19 cellular contexts compared by ENCODE assay signal in genomic region chr9:94145640-94146039, GRCh38.
"Had no signal": no experiment of that assay in that cellular context is flagged by ENCODE, and none has a peak within 500 bp of the region (broad histone marks: within the 10 kb centered on the region; RNA-seq: fewer than 3 reads in every experiment).

No MANE protein-coding gene starts in this region.

- FAIRE-seq: islet of Langerhans had no signal

- H3K4me1 ChIP-seq: right lobe of liver had no signal

- DNase-seq: activated CD4-positive, alpha-beta memory T cell treated with anti-CD3 and anti-CD28 coated beads, Interleukin-2, amount 10 ng/mL, durations not matched to agents 7 days and 5 days; activated CD4-positive, alpha-beta T cell treated with anti-CD3 and anti-CD28 coated beads, Interleukin-2, amount 10 ng/mL, durations not matched to agents 24 days and 14 days; activated CD4-positive, CD25-positive, alpha-beta regulatory T cell treated with anti-CD3 and anti-CD28 coated beads, Interleukin-2, amount 50 U/mL, for 72 hours; activated T-cell treated with anti-CD3 and anti-CD28 coated beads, Interleukin-2, amount 50 U/mL, for 48 hours; endodermal cell; foreskin melanocyte; heart right ventricle; left ventricle myocardium inferior; right lobe of liver; stimulated activated CD4-positive, alpha-beta T cell treated with anti-CD3 and anti-CD28 coated beads, Interleukin-12 subunit alpha, Interleukin-12 subunit beta, amount 100 ng/mL, for 4 hours; stimulated activated CD4-positive, alpha-beta T cell treated with anti-CD3 and anti-CD28 coated beads, Interleukin-4, amount 100 ng/mL, for 1 hour; T-helper 2 cell; tibial artery; upper lobe of right lung had no signal

- H3K36me3 ChIP-seq: breast epithelium, heart right ventricle, left ventricle myocardium inferior, right lobe of liver, tibial artery, upper lobe of right lung had no signal

- H3K9me3 ChIP-seq: breast epithelium, heart right ventricle, left ventricle myocardium inferior, right lobe of liver, tibial artery, upper lobe of right lung had no signal

- H3K27ac ChIP-seq: breast epithelium, heart right ventricle, left ventricle myocardium inferior, right lobe of liver, tibial artery, upper lobe of right lung had no signal

- ATAC-seq: activated naive CD4-positive, alpha-beta T cell treated with anti-CD3 and anti-CD28 coated beads, Interleukin-2, amount 50 U/mL, for 72 hours; esophagus mucosa; heart right ventricle; right lobe of liver; stimulated activated effector memory CD8-positive, alpha-beta T cell treated with anti-CD3 and anti-CD28 coated beads, Interleukin-12 subunit alpha, Interleukin-12 subunit beta, amount 100 ng/mL, for 72 hours; upper lobe of right lung had no signal

- H3K4me3 ChIP-seq: breast epithelium, heart right ventricle, left ventricle myocardium inferior, right lobe of liver, tibial artery, upper lobe of right lung had no signal

- H3K27me3 ChIP-seq: breast epithelium, heart right ventricle, right lobe of liver, tibial artery, upper lobe of right lung had no signal
